Comparison of ENCODE assay signal across 36 cellular contexts in genomic region chr13:60109285-60109684, GRCh38.
"Had no signal": no experiment of that assay in that cellular context is flagged by ENCODE, and none has a peak within 500 bp of the region (broad histone marks: within the 10 kb centered on the region; RNA-seq: fewer than 3 reads in every experiment).

No MANE protein-coding gene starts in this region.

- H3K4me3 ChIP-seq: ascending aorta had no signal

- H3K27ac Mint-ChIP-seq: activated CD4-positive, alpha-beta memory T cell treated with anti-CD3 and anti-CD28 coated beads for 36 hours; activated CD4-positive, alpha-beta T cell treated with anti-CD3 and anti-CD28 coated beads, Interleukin-2, amount 10 ng/mL, durations not matched to agents 24 days and 14 days; activated CD8-positive, alpha-beta memory T cell treated with anti-CD3 and anti-CD28 coated beads, Interleukin-2, amount 10 ng/mL, durations not matched to agents 7 days and 5 days; activated CD8-positive, alpha-beta T cell treated with anti-CD3 and anti-CD28 coated beads for 36 hours; activated naive CD4-positive, alpha-beta T cell treated with anti-CD3 and anti-CD28 coated beads, Interleukin-2, amount 10 ng/mL, durations not matched to agents 7 days and 5 days; activated naive CD4-positive, alpha-beta T cell treated with anti-CD3 and anti-CD28 coated beads, Interleukin-2, amount 50 U/mL, for 24 hours; activated naive CD8-positive, alpha-beta T cell; activated naive CD8-positive, alpha-beta T cell treated with anti-CD3 and anti-CD28 coated beads, Interleukin-2, amount 10 ng/mL, durations not matched to agents 7 days and 5 days; activated naive CD8-positive, alpha-beta T cell treated with anti-CD3 and anti-CD28 coated beads, Interleukin-2, amount 50 U/mL, for 24 hours; activated T-cell treated with anti-CD3 and anti-CD28 coated beads, Interleukin-2, amount 50 U/mL, for 24 hours; activated T-helper 2 cell treated with anti-CD3 and anti-CD28 coated beads, Interferon-gamma antibody, Interleukin-2, Interleukin-4, amounts not matched to agents 10 μg/mL and 5 μg/mL and 100 μg/mL, durations not matched to agents 14 hours and 24 hours and 36 hours; brain; T-helper 1 cell treated with Interleukin-12 subunit alpha and Interleukin-12 subunit beta and Interleukin-4 antibody, amounts not matched to agents 30 μg/mL and 1 μg/mL, for 36 hours; T-helper 2 cell treated with Interferon-gamma antibody and Interleukin-4, amounts not matched to agents 5 μg/mL and 100 μg/mL, for 36 hours had no signal

- H3K4me1 ChIP-seq: ascending aorta had no signal

- ATAC-seq: activated CD4-positive, CD25-positive, alpha-beta regulatory T cell treated with anti-CD3 and anti-CD28 coated beads, Interleukin-2, amount 50 U/mL, for 24 hours; activated CD8-positive, alpha-beta memory T cell treated with anti-CD3 and anti-CD28 coated beads, Interleukin-2, amount 10 ng/mL, durations not matched to agents 7 days and 5 days; activated CD8-positive, alpha-beta T cell treated with anti-CD3 and anti-CD28 coated beads for 36 hours; activated naive CD8-positive, alpha-beta T cell treated with anti-CD3 and anti-CD28 coated beads, Interleukin-2, amount 50 U/mL, for 24 hours had no signal

- H3K36me3 Mint-ChIP-seq: activated naive CD4-positive, alpha-beta T cell treated with anti-CD3 and anti-CD28 coated beads, Interleukin-2, amount 50 U/mL, for 24 hours; activated naive CD8-positive, alpha-beta T cell had no signal

- H3K4me1 Mint-ChIP-seq: activated CD4-positive, alpha-beta T cell treated with anti-CD3 and anti-CD28 coated beads, Interleukin-2, amount 10 ng/mL, durations not matched to agents 24 days and 14 days; activated CD8-positive, alpha-beta memory T cell treated with anti-CD3 and anti-CD28 coated beads, Interleukin-2, amount 10 ng/mL, durations not matched to agents 7 days and 5 days; activated naive CD4-positive, alpha-beta T cell treated with anti-CD3 and anti-CD28 coated beads, Interleukin-2, amount 10 ng/mL, durations not matched to agents 7 days and 5 days; activated naive CD4-positive, alpha-beta T cell treated with anti-CD3 and anti-CD28 coated beads, Interleukin-2, amount 50 U/mL, for 24 hours; activated naive CD8-positive, alpha-beta T cell treated with anti-CD3 and anti-CD28 coated beads, Interleukin-2, amount 50 U/mL, for 24 hours had no signal

- H3K4me3 Mint-ChIP-seq: activated CD4-positive, alpha-beta memory T cell treated with anti-CD3 and anti-CD28 coated beads for 36 hours; activated CD4-positive, alpha-beta T cell treated with anti-CD3 and anti-CD28 coated beads, Interleukin-2, amount 10 ng/mL, durations not matched to agents 24 days and 14 days; activated CD8-positive, alpha-beta memory T cell treated with anti-CD3 and anti-CD28 coated beads, Interleukin-2, amount 10 ng/mL, durations not matched to agents 7 days and 5 days; activated CD8-positive, alpha-beta T cell treated with anti-CD3 and anti-CD28 coated beads for 36 hours; activated naive CD4-positive, alpha-beta T cell treated with anti-CD3 and anti-CD28 coated beads, Interleukin-2, amount 10 ng/mL, durations not matched to agents 7 days and 5 days; activated naive CD4-positive, alpha-beta T cell treated with anti-CD3 and anti-CD28 coated beads, Interleukin-2, amount 50 U/mL, for 24 hours; activated naive CD8-positive, alpha-beta T cell; activated naive CD8-positive, alpha-beta T cell treated with anti-CD3 and anti-CD28 coated beads, Interleukin-2, amount 10 ng/mL, durations not matched to agents 7 days and 5 days; activated naive CD8-positive, alpha-beta T cell treated with anti-CD3 and anti-CD28 coated beads, Interleukin-2, amount 50 U/mL, for 24 hours; activated T-cell treated with anti-CD3 and anti-CD28 coated beads, Interleukin-2, amount 50 U/mL, for 24 hours; brain; T-helper 1 cell treated with Interleukin-12 subunit alpha and Interleukin-12 subunit beta and Interleukin-4 antibody, amounts not matched to agents 30 μg/mL and 1 μg/mL, for 36 hours; T-helper 2 cell treated with Interferon-gamma antibody and Interleukin-4, amounts not matched to agents 5 μg/mL and 100 μg/mL, for 36 hours had no signal

- DNase-seq: activated CD4-positive, alpha-beta memory T cell treated with anti-CD3 and anti-CD28 coated beads for 36 hours; activated CD4-positive, alpha-beta T cell treated with anti-CD3 and anti-CD28 coated beads for 4 hours; activated CD4-positive, alpha-beta T cell treated with anti-CD3 and anti-CD28 coated beads, Interleukin-2, amount 10 ng/mL, durations not matched to agents 24 days and 14 days; activated CD4-positive, alpha-beta T cell treated with anti-CD3 and anti-CD28 coated beads, Interleukin-2, amount 50 U/mL, for 1 hour; activated CD4-positive, alpha-beta T cell treated with anti-CD3 and anti-CD28 coated beads, Interleukin-2, amount 50 U/mL, for 4 hours; activated CD4-positive, CD25-positive, alpha-beta regulatory T cell; activated CD8-positive, alpha-beta memory T cell treated with anti-CD3 and anti-CD28 coated beads for 24 hours; activated CD8-positive, alpha-beta memory T cell treated with anti-CD3 and anti-CD28 coated beads, Interleukin-2, amount 10 ng/mL, durations not matched to agents 7 days and 5 days; activated CD8-positive, alpha-beta memory T cell treated with anti-CD3 and anti-CD28 coated beads, Interleukin-2, amount 50 U/mL, for 48 hours; activated CD8-positive, alpha-beta T cell treated with anti-CD3 and anti-CD28 coated beads for 36 hours; activated effector memory CD4-positive, alpha-beta T cell treated with Interleukin-2 at 50 U/mL for 16 hours; activated gamma-delta T cell; activated naive CD4-positive, alpha-beta T cell treated with anti-CD3 and anti-CD28 coated beads, Interleukin-2, amount 10 ng/mL, durations not matched to agents 7 days and 5 days; activated naive CD4-positive, alpha-beta T cell treated with Interleukin-2 at 50 U/mL for 16 hours; activated naive CD8-positive, alpha-beta T cell treated with anti-CD3 and anti-CD28 coated beads, Interleukin-2, amount 10 ng/mL, durations not matched to agents 7 days and 5 days; activated naive CD8-positive, alpha-beta T cell treated with anti-CD3 and anti-CD28 coated beads, Interleukin-2, amount 50 U/mL, for 24 hours; activated T-cell treated with anti-CD3 and anti-CD28 coated beads, Interleukin-2, amount 50 U/mL, for 24 hours; activated T-cell treated with anti-CD3 and anti-CD28 coated beads, Interleukin-2, amount 50 U/mL, for 48 hours; amygdala; anterior cingulate cortex; central memory CD4-positive, alpha-beta T cell; T-helper 1 cell; T-helper 2 cell; T-helper 9 cell had no signal

- H3K9me3 ChIP-seq: ascending aorta had no signal

- H3K27me3 Mint-ChIP-seq: activated CD4-positive, alpha-beta memory T cell treated with anti-CD3 and anti-CD28 coated beads for 36 hours; activated CD4-positive, alpha-beta T cell treated with anti-CD3 and anti-CD28 coated beads, Interleukin-2, amount 10 ng/mL, durations not matched to agents 24 days and 14 days; activated CD8-positive, alpha-beta memory T cell treated with anti-CD3 and anti-CD28 coated beads, Interleukin-2, amount 10 ng/mL, durations not matched to agents 7 days and 5 days; activated CD8-positive, alpha-beta T cell treated with anti-CD3 and anti-CD28 coated beads for 36 hours; activated naive CD4-positive, alpha-beta T cell treated with anti-CD3 and anti-CD28 coated beads, Interleukin-2, amount 10 ng/mL, durations not matched to agents 7 days and 5 days; activated naive CD4-positive, alpha-beta T cell treated with anti-CD3 and anti-CD28 coated beads, Interleukin-2, amount 50 U/mL, for 24 hours; activated naive CD8-positive, alpha-beta T cell; activated naive CD8-positive, alpha-beta T cell treated with anti-CD3 and anti-CD28 coated beads, Interleukin-2, amount 10 ng/mL, durations not matched to agents 7 days and 5 days; activated T-cell treated with anti-CD3 and anti-CD28 coated beads, Interleukin-2, amount 50 U/mL, for 24 hours; brain had no signal

- H3K9me3 Mint-ChIP-seq: activated CD4-positive, alpha-beta T cell treated with anti-CD3 and anti-CD28 coated beads, Interleukin-2, amount 10 ng/mL, durations not matched to agents 24 days and 14 days; activated naive CD8-positive, alpha-beta T cell treated with anti-CD3 and anti-CD28 coated beads, Interleukin-2, amount 10 ng/mL, durations not matched to agents 7 days and 5 days had no signal

- H3K27me3 ChIP-seq: ascending aorta had no signal

- H3K36me3 ChIP-seq: ascending aorta had no signal

- FAIRE-seq: bronchial epithelial cell, colon, TTC549 had no signal

- H3K27ac ChIP-seq: ascending aorta, VCaP had no signal
